ENCODE assay signal across 15 cellular contexts in the genomic region with DNA sequence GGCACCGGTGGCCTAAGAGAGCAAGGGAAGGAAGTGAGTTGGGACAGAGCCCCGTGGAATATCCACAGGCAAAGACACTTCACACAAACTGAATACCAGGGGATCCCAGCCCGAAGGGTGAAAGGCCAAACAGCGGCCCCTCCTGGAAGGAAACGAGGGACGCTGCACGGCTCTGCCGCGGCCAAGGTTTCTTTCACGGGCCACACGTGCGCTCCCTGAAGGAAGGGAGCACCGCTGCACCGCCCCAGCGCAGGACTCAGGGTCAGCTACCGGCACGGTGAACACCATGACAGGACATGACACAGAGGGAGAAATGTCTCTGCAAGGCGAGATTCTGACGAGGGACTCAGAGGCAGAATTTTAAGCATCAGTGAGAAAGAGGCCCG.
"Had no signal": no experiment of that assay in that cellular context is flagged by ENCODE, and none has a peak within 500 bp of the region (broad histone marks: within the 10 kb centered on the region; RNA-seq: fewer than 3 reads in every experiment).

No MANE protein-coding gene starts in this region.

- H3K27me3 Mint-ChIP-seq: activated B cell treated with CpG ODN at 0.5 μM for 24 hours; activated naive CD8-positive, alpha-beta T cell treated with anti-CD3 and anti-CD28 coated beads, Interleukin-2, amount 10 ng/mL, durations not matched to agents 7 days and 5 days had no signal

- DNase-seq: activated B cell treated with CpG ODN at 0.5 μM for 24 hours; activated CD4-positive, alpha-beta T cell treated with anti-CD3 and anti-CD28 coated beads for 48 hours; activated CD8-positive, alpha-beta T cell treated with anti-CD3 and anti-CD28 coated beads, Interleukin-2, amount 10 ng/mL, durations not matched to agents 7 days and 5 days; activated naive CD8-positive, alpha-beta T cell treated with anti-CD3 and anti-CD28 coated beads, Interleukin-2, amount 10 ng/mL, durations not matched to agents 7 days and 5 days; brain microvascular endothelial cell; effector memory CD4-positive, alpha-beta T cell; foreskin keratinocyte; stimulated activated CD4-positive, alpha-beta T cell treated with anti-CD3 and anti-CD28 coated beads, Interleukin-4, amount 100 ng/mL, for 4 hours; stimulated activated CD8-positive, alpha-beta memory T cell treated with anti-CD3 and anti-CD28 coated beads, Interleukin-4, amount 100 ng/mL, for 48 hours; stimulated activated naive CD4-positive, alpha-beta T cell treated with Interleukin-2 at 50 U/mL for 16 hours; T-helper 2 cell; transverse colon had no signal

- H3K4me3 ChIP-seq: lung, skin epidermis, transverse colon had no signal

- H3K27me3 ChIP-seq: brain microvascular endothelial cell, foreskin keratinocyte, neutrophil, transverse colon had no signal

- H3K36me3 ChIP-seq: brain microvascular endothelial cell, transverse colon had no signal

- H3K4me3 Mint-ChIP-seq: activated B cell treated with CpG ODN at 0.5 μM for 24 hours; activated CD8-positive, alpha-beta T cell treated with anti-CD3 and anti-CD28 coated beads, Interleukin-2, amount 10 ng/mL, durations not matched to agents 7 days and 5 days; activated naive CD8-positive, alpha-beta T cell treated with anti-CD3 and anti-CD28 coated beads, Interleukin-2, amount 10 ng/mL, durations not matched to agents 7 days and 5 days had no signal

- H3K4me1 ChIP-seq: foreskin keratinocyte, transverse colon had no signal

- H3K9me3 Mint-ChIP-seq: activated B cell treated with CpG ODN at 0.5 μM for 24 hours; activated naive CD8-positive, alpha-beta T cell treated with anti-CD3 and anti-CD28 coated beads, Interleukin-2, amount 10 ng/mL, durations not matched to agents 7 days and 5 days had no signal

- H3K27ac ChIP-seq: brain microvascular endothelial cell, foreskin keratinocyte, neutrophil, skin epidermis, transverse colon had no signal

- H3K9me3 ChIP-seq: neutrophil, transverse colon had no signal

- H3K27ac Mint-ChIP-seq: activated B cell treated with CpG ODN at 0.5 μM for 24 hours; activated CD8-positive, alpha-beta T cell treated with anti-CD3 and anti-CD28 coated beads, Interleukin-2, amount 10 ng/mL, durations not matched to agents 7 days and 5 days; activated naive CD8-positive, alpha-beta T cell treated with anti-CD3 and anti-CD28 coated beads, Interleukin-2, amount 10 ng/mL, durations not matched to agents 7 days and 5 days had no signal

- ATAC-seq: activated CD8-positive, alpha-beta T cell treated with anti-CD3 and anti-CD28 coated beads, Interleukin-2, amount 10 ng/mL, durations not matched to agents 7 days and 5 days; foreskin keratinocyte had no signal
